12 cellular contexts compared by ENCODE assay signal in genomic region chr11:103070142-103070541, GRCh38. TPM values are rescaled to one million over a fixed set of nuclear protein-coding genes. Genes with fewer than 3 reads are reported as not detected.
DNase-seq lines count a peak whose midpoint lies in the region; ATAC-seq, FAIRE-seq and TF ChIP-seq lines count a peak whose summit lies in the region.
"Had no signal": no experiment of that assay in that cellular context is flagged by ENCODE, and none has a peak within 500 bp of the region (broad histone marks: within the 10 kb centered on the region; RNA-seq: fewer than 3 reads in every experiment).

No MANE protein-coding gene starts in this region.

- no peak overlapping the region for H3K9ac ChIP-seq in Karpas-422 (ENCODE audit: low read length)
- H3K9ac ChIP-seq: parathyroid adenoma had no signal

- H3K27me3 ChIP-seq in Karpas-422 (ENCODE audit: low read length), result no peaks in the 10 kb centered on the region

- peaks cover 53% of the 10 kb centered on the region for H3K4me1 Mint-ChIP-seq in activated naive CD4-positive, alpha-beta T cell treated with anti-CD3 and anti-CD28 coated beads, Interleukin-2, amount 50 U/mL, for 24 hours
- peaks cover 34% of the 10 kb centered on the region for H3K4me1 Mint-ChIP-seq in activated naive CD8-positive, alpha-beta T cell treated with anti-CD3 and anti-CD28 coated beads, Interleukin-2, amount 10 ng/mL, durations not matched to agents 7 days and 5 days

- H3K4me3 Mint-ChIP-seq in activated naive CD4-positive, alpha-beta T cell treated with anti-CD3 and anti-CD28 coated beads, Interleukin-2, amount 50 U/mL, for 24 hours, result peak overlapping the region; percentile 12
- H3K4me3 Mint-ChIP-seq in activated naive CD8-positive, alpha-beta T cell treated with anti-CD3 and anti-CD28 coated beads, Interleukin-2, amount 10 ng/mL, durations not matched to agents 7 days and 5 days, result no peak overlapping the region

- H3K4me1 ChIP-seq in Karpas-422 (ENCODE audit: low read length), result peaks cover 32% of the 10 kb centered on the region
- H3K4me1 ChIP-seq: parathyroid adenoma had no signal

- H3K36me3 Mint-ChIP-seq in activated naive CD4-positive, alpha-beta T cell treated with anti-CD3 and anti-CD28 coated beads, Interleukin-2, amount 50 U/mL, for 24 hours, result peaks cover 24% of the 10 kb centered on the region
- peaks cover 41% of the 10 kb centered on the region for H3K36me3 Mint-ChIP-seq in activated naive CD8-positive, alpha-beta T cell treated with anti-CD3 and anti-CD28 coated beads, Interleukin-2, amount 10 ng/mL, durations not matched to agents 7 days and 5 days

- no peaks in the 10 kb centered on the region for H3K9me2 ChIP-seq in Karpas-422 (replicated peaks; ENCODE audit: insufficient read depth, low read length)

- peak overlapping the region; percentile 84 for H3K27ac Mint-ChIP-seq in activated naive CD4-positive, alpha-beta T cell treated with anti-CD3 and anti-CD28 coated beads, Interleukin-2, amount 50 U/mL, for 24 hours
- no peak overlapping the region for H3K27ac Mint-ChIP-seq in activated naive CD8-positive, alpha-beta T cell treated with anti-CD3 and anti-CD28 coated beads, Interleukin-2, amount 10 ng/mL, durations not matched to agents 7 days and 5 days

- H3K4me3 ChIP-seq in Karpas-422 (ENCODE audit: low read length) (no peak overlapping the region), foreskin fibroblast (ENCODE audit: low read depth in 1 of 2, low read length in 2 of 2) (no peak overlapping the region)

- peaks cover 34% of the 10 kb centered on the region for H4K20me1 ChIP-seq in Karpas-422 (ENCODE audit: insufficient read depth, low read depth, low read length)

- FAIRE-seq in H54 (lab: Jason Lieb, UNC), result no peak
- FAIRE-seq: colon had no signal

- peak overlapping the region; percentile 3; the same call in 1 of the 2 replicates for H3K27ac ChIP-seq in Karpas-422 (ENCODE audit: low read length)
- H3K27ac ChIP-seq: parathyroid adenoma had no signal

- peaks cover 82% of the 10 kb centered on the region for H3K36me3 ChIP-seq in Karpas-422 (ENCODE audit: insufficient read depth, low read length)

- TF ChIP-seq CTCF in foreskin fibroblast (IDR thresholded peaks at IDR 0.05; ENCODE audit: low read depth, low read length), result no peak

- H3K79me2 ChIP-seq in Karpas-422 (ENCODE audit: low read length), result peaks cover 92% of the 10 kb centered on the region

- POLR2A ChIA-PET in activated naive CD8-positive, alpha-beta T cell treated with anti-CD3 and anti-CD28 coated beads, Interleukin-2, amount 10 ng/mL, durations not matched to agents 7 days and 5 days (lab: Charles Lee), result no interaction called here

- H3K9me3 Mint-ChIP-seq in activated naive CD4-positive, alpha-beta T cell treated with anti-CD3 and anti-CD28 coated beads, Interleukin-2, amount 50 U/mL, for 24 hours, result no peaks in the 10 kb centered on the region
- no peaks in the 10 kb centered on the region for H3K9me3 Mint-ChIP-seq in activated naive CD8-positive, alpha-beta T cell treated with anti-CD3 and anti-CD28 coated beads, Interleukin-2, amount 10 ng/mL, durations not matched to agents 7 days and 5 days

- no peaks in the 10 kb centered on the region for H3K27me3 Mint-ChIP-seq in activated naive CD4-positive, alpha-beta T cell treated with anti-CD3 and anti-CD28 coated beads, Interleukin-2, amount 50 U/mL, for 24 hours
- H3K27me3 Mint-ChIP-seq in activated naive CD8-positive, alpha-beta T cell treated with anti-CD3 and anti-CD28 coated beads, Interleukin-2, amount 10 ng/mL, durations not matched to agents 7 days and 5 days, result no peaks in the 10 kb centered on the region

- ATAC-seq in activated naive CD8-positive, alpha-beta T cell treated with anti-CD3 and anti-CD28 coated beads, Interleukin-2, amount 10 ng/mL, durations not matched to agents 7 days and 5 days (ENCODE audit: low read depth), result peak; percentile 69

- H3K4me2 ChIP-seq in Karpas-422 (ENCODE audit: low read depth, low read length, poor library complexity, severe bottlenecking), result peak overlapping the region; percentile 1

- H2AFZ ChIP-seq in Karpas-422 (ENCODE audit: low read length), result no peak overlapping the region
- H2AFZ ChIP-seq: parathyroid adenoma had no signal

- no peaks in the 10 kb centered on the region for H3K9me3 ChIP-seq in Karpas-422 (ENCODE audit: low read length)

- no peak for TF ChIP-seq POLR2A in H54 (IDR thresholded peaks at IDR 0.05; ENCODE audit: low read depth, low read length)

- DNase-seq in activated naive CD4-positive, alpha-beta T cell treated with anti-CD3 and anti-CD28 coated beads, Interleukin-2, amount 50 U/mL, for 16 hours, result no peak
- DNase-seq in Karpas-422, result no peak
- no peak for DNase-seq in activated naive CD8-positive, alpha-beta T cell treated with anti-CD3 and anti-CD28 coated beads, Interleukin-2, amount 10 ng/mL, durations not matched to agents 7 days and 5 days
- no peak for DNase-seq in foreskin fibroblast
- DNase-seq in GOT3 (lab: John Stamatoyannopoulos, UW), result no peak
- no peak for DNase-seq in H54 (ENCODE audit: insufficient read length, low spot score)
- no peak for DNase-seq in hypothalamus (lab: John Stamatoyannopoulos, UW)
- DNase-seq: DMS153, NCI-H2171 had no signal

RNA-seq across cellular contexts. Expression of gene DCUN1D5, which starts 21.8 kb away (rescaled TPM):
- total RNA-seq in Karpas-422 (2014; rRNA removed; shearing (Covaris generic); ENCODE audit: low replicate concordance), result 243 and 322 TPM in 2 replicates
- total RNA-seq in activated naive CD8-positive, alpha-beta T cell treated with anti-CD3 and anti-CD28 coated beads, Interleukin-2, amount 10 ng/mL, durations not matched to agents 7 days and 5 days, result 10 to 100 TPM; 23.1 to 25.9 TPM

RNA-seq across cellular contexts. Expression of gene DYNC2H1, which starts 39.1 kb away (rescaled TPM):
- 1.2 and 3.9 TPM in 2 replicates for total RNA-seq in Karpas-422 (2014; rRNA removed; shearing (Covaris generic); ENCODE audit: low replicate concordance)
- total RNA-seq in activated naive CD8-positive, alpha-beta T cell treated with anti-CD3 and anti-CD28 coated beads, Interleukin-2, amount 10 ng/mL, durations not matched to agents 7 days and 5 days, result 1 to 10 TPM; 2.9 to 3.5 TPM
